ENCODE assay signal across 7 cellular contexts in genomic region chr5:177455036-177455660, GRCh38. TPM values are rescaled to one million over a fixed set of nuclear protein-coding genes. Genes with fewer than 3 reads are reported as not detected.
DNase-seq lines count a peak whose midpoint lies in the region; ATAC-seq and TF ChIP-seq lines count a peak whose summit lies in the region.

No MANE protein-coding gene starts in this region.

- H3K36me3 ChIP-seq in body of pancreas (replicated peaks in 1 of 2; ENCODE audit: insufficient read depth in 1 of 2, low read depth in 2 of 2), result no peaks in the 10 kb centered on the region

- no peaks in the 10 kb centered on the region for H3K9me3 Mint-ChIP-seq in immature natural killer cell

- H3K9me3 ChIP-seq in body of pancreas, result no peaks in the 10 kb centered on the region

- DNase-seq in NCI-H2029 (lab: John Stamatoyannopoulos, UW) (peak; percentile 88), UCSD-AML1 (lab: John Stamatoyannopoulos, UW; ENCODE audit: unreplicated experiment) (peak; percentile 82), body of pancreas (peak; percentile 88 to 92 (median 90)), immature natural killer cell (peak; percentile 89 to 90 (median 90))
- peak; percentile 87 to 91 (median 89) for DNase-seq in stimulated activated CD4-positive, alpha-beta T cell treated with anti-CD3 and anti-CD28 coated beads, Interleukin-12 subunit alpha, Interleukin-12 subunit beta, amount 100 ng/mL, for 48 hours (ENCODE audit: low read depth in 2 of 3, low spot score in 1 of 3)

- no peaks in the 10 kb centered on the region for H3K27me3 ChIP-seq in body of pancreas

- peak overlapping the region; percentile 55 to 95 (median 66) for H3K27ac Mint-ChIP-seq in immature natural killer cell

- intact Hi-C loops in body of pancreas (cut with DNase I), result no loop called here

- peaks cover 19% of the 10 kb centered on the region for H3K4me1 ChIP-seq in body of pancreas

- peak overlapping the region; percentile 71 to 91 (median 83) for H3K4me3 Mint-ChIP-seq in immature natural killer cell

- H3K27me3 Mint-ChIP-seq in immature natural killer cell (ENCODE audit: low read depth in 3 of 3), result peaks cover 9 to 31% (median 23%) of the 10 kb centered on the region in 3 donors

- peaks cover 17 to 28% of the 10 kb centered on the region in 2 donors for H3K4me1 Mint-ChIP-seq in immature natural killer cell

- H3K4me3 ChIP-seq in body of pancreas, result peak overlapping the region; percentile 17 to 41

- H3K27ac ChIP-seq in body of pancreas, result peak overlapping the region; percentile 78 to 88 (median 85)

- peak; percentile 49 for ATAC-seq in GM18505 (IDR thresholded peaks at IDR 0.05; ENCODE audit: unreplicated experiment)
- ATAC-seq in HG02840 (IDR thresholded peaks at IDR 0.05; ENCODE audit: low FRiP score, unreplicated experiment), result peak; percentile 48
- ATAC-seq in body of pancreas, result peak; percentile 76

- peak; percentile 60 to 94 (median 75) for TF ChIP-seq CTCF in body of pancreas (IDR thresholded peaks at IDR 0.05)

- TF ChIP-seq POLR2A in GM18505 (IDR thresholded peaks at IDR 0.05; ENCODE audit: borderline replicate concordance, extremely low read depth, insufficient read depth, insufficient read length) (no peak), body of pancreas (IDR thresholded peaks at IDR 0.05) (peak; percentile 31 to 53 (median 53))

- H3K36me3 Mint-ChIP-seq in immature natural killer cell, result no peaks in the 10 kb centered on the region

- WGBS in body of pancreas, 2 donors, result 0 to 1% methylated on average over 4 to 77 of the region's 80 CpGs

RNA-seq across cellular contexts. Expression of gene PRR7, which starts 8.5 kb away (rescaled TPM):
- 1 to 10 TPM in 1 of 2 donors, under 1 TPM in 1; 0.78 to 1.3 TPM for total RNA-seq in body of pancreas
- polyA plus RNA-seq in immature natural killer cell, result 10 to 100 TPM in 2 of 3 donors, 1 to 10 TPM in 1; 9.6 to 25.4 (median 17.5) TPM

RNA-seq across cellular contexts. Expression of gene DBN1, which starts 18.3 kb away (rescaled TPM):
- 10 to 100 TPM; 28.0 to 29.0 TPM for total RNA-seq in body of pancreas
- polyA plus RNA-seq in immature natural killer cell, result 1 to 10 TPM in 2 of 3 donors, under 1 TPM in 1; 0.93 to 4.2 (median 2.8) TPM

RNA-seq across cellular contexts. Expression of gene GRK6, which starts 28.7 kb away (rescaled TPM):
- total RNA-seq in body of pancreas, result 10 to 100 TPM; 13.7 to 20.8 TPM
- 100 to 1,000 TPM; 102 to 129 (median 103) TPM for polyA plus RNA-seq in immature natural killer cell

RNA-seq across cellular contexts. Expression of gene PDLIM7, which starts 42.3 kb away (rescaled TPM):
- total RNA-seq in body of pancreas, result 10 to 100 TPM in 1 of 2 donors, 1 to 10 TPM in 1; 7.3 to 15.8 TPM
- 1 to 10 TPM; 1.1 to 3.3 (median 2.3) TPM for polyA plus RNA-seq in immature natural killer cell

RNA-seq across cellular contexts. Expression of gene F12, which starts 45.8 kb away (rescaled TPM):
- total RNA-seq in body of pancreas, result 1 to 10 TPM in 1 of 2 donors, under 1 TPM in 1; 0.33 to 4.4 TPM
- 1 to 10 TPM in 2 of 3 donors, not detected in 1; 1.3 to 2.3 TPM for polyA plus RNA-seq in immature natural killer cell

Comparison
In these comparisons a context has a peak if more than half of its experiments do, and no peak if none do; other contexts are left out.
1. Peak in every context shown above with its lines: DNase-seq, ATAC-seq, H3K4me3 ChIP-seq and H3K27ac ChIP-seq.